In the genomic region with DNA sequence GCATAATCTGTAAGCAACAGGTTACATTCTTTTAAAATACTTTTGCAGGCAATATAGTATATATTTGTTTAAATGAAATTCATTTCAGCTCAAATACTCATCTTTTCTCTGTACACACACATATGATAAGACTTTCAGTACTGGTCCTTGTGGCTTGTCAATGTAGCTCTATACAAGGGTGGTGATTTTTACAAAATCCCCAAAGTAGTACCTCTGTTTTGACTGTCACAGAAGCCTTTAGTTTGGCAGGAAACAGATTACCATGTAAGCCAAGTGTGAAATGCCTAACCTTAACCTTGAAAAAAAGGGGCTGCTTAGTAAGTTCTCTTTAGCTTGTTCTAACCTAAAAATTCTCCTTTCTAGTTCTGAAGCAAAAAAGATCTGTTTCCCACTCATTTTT, we compare ENCODE assay signal across 9 cellular contexts.
DNase-seq lines count a peak whose midpoint lies in the region; ATAC-seq and TF ChIP-seq lines count a peak whose summit lies in the region.
"Had no signal": no experiment of that assay in that cellular context is flagged by ENCODE, and none has a peak within 500 bp of the region (broad histone marks: within the 10 kb centered on the region; RNA-seq: fewer than 3 reads in every experiment).

No MANE protein-coding gene starts in this region.

- DNase-seq in DMS53 treated with DMSO at 0.1 percent for 48 hours (lab: John Stamatoyannopoulos, UW; ENCODE audit: unreplicated experiment) (no peak), OCI-M2 (lab: John Stamatoyannopoulos, UW; ENCODE audit: unreplicated experiment) (no peak), RWPE1 (ENCODE audit: low spot score) (no peak)
- no peak for DNase-seq in activated naive CD4-positive, alpha-beta T cell (lab: John Stamatoyannopoulos, UW)
- DNase-seq: Caco-2, cortex of kidney had no signal

- no peak for TF ChIP-seq CTCF in RWPE1 (conservative IDR thresholded peaks at IDR 0.05; ENCODE audit: low read depth)

- POLR2A ChIA-PET in RWPE1 (lab: Yijun Ruan, JAX; ENCODE audit: low non-redundant PET), result no interaction called here

- CTCF ChIA-PET in RWPE1 (lab: Yijun Ruan, JAX), result interaction anchor here (0.6 to 0.7 kb wide), 3 partner anchors 81 to 1139 kb away, joined by 3 to 6 read pairs (median 4); no protein-coding TSS in a partner anchor

- H3K27ac ChIP-seq in RWPE1, result no peak overlapping the region

- ATAC-seq in GM19035 (IDR thresholded peaks at IDR 0.05; ENCODE audit: unreplicated experiment) (peak; percentile 95), GM21723 (IDR thresholded peaks at IDR 0.05; ENCODE audit: unreplicated experiment) (peak; percentile 93), HG03095 (IDR thresholded peaks at IDR 0.05; ENCODE audit: unreplicated experiment) (peak; percentile 95)
